Comparison of ENCODE assay signal across 8 cellular contexts in genomic region chr14:54881235-54881760, GRCh38. TPM values are rescaled to one million over a fixed set of nuclear protein-coding genes. Genes with fewer than 3 reads are reported as not detected.
DNase-seq lines count a peak whose midpoint lies in the region; ATAC-seq, FAIRE-seq and TF ChIP-seq lines count a peak whose summit lies in the region.

No MANE protein-coding gene starts in this region.

- CTCF ChIA-PET in K562 (lab: Yijun Ruan, JAX; ENCODE audit: low intra/inter-chr PET ratio) = no interaction called here
- CTCF ChIA-PET in PC-9 (lab: Charles Lee) = no interaction called here

- H2AFZ ChIP-seq in Loucy (ENCODE audit: low read length) = peak overlapping the region; percentile 69
- H2AFZ ChIP-seq in K562 (ENCODE audit: low read depth, low read length) = peak overlapping the region; percentile 62; the same call in 1 of the 2 replicates
- H2AFZ ChIP-seq in PC-9 = no peak overlapping the region

- H3K79me2 ChIP-seq in Loucy (ENCODE audit: insufficient read depth, low read length) (peaks cover 4% of the 10 kb centered on the region; the same call in 1 of the 2 replicates), K562 (ENCODE audit: control insufficient read depth, insufficient read depth, low read length) (no peaks in the 10 kb centered on the region), PC-9 (ENCODE audit: low read depth) (no peaks in the 10 kb centered on the region)

- in situ Hi-C loops in K562 (cut with MboI) = no loop called here

- no TSS peak for BruUV-seq in K562 (replicated peaks; lab: Mats Ljungman, UMichigan)
- BruUV-seq in PC-9 (replicated peaks; lab: Mats Ljungman, UMichigan) = no TSS peak

- H3K36me3 ChIP-seq in Loucy (ENCODE audit: insufficient read depth, low read length) (no peaks in the 10 kb centered on the region), K562 (ENCODE audit: control insufficient read depth, insufficient read depth, low read length) (no peaks in the 10 kb centered on the region), right lobe of liver (no peaks in the 10 kb centered on the region), PC-9 (ENCODE audit: low read depth) (no peaks in the 10 kb centered on the region)

- peaks cover 29% of the 10 kb centered on the region for H3K4me1 ChIP-seq in Loucy (ENCODE audit: insufficient read depth, low read length, poor library complexity, severe bottlenecking)
- H3K4me1 ChIP-seq in K562 (replicated peaks in 1 of 2; ENCODE audit: control insufficient read depth in 2 of 2, insufficient read depth in 2 of 2, low read length in 2 of 2) = peaks cover 0 to 5% of the 10 kb centered on the region in 2 experiments; a peak in 3 of 5 replicates
- peaks cover 0 to 27% (median 7%) of the 10 kb centered on the region in 4 donors for H3K4me1 ChIP-seq in right lobe of liver
- H3K4me1 ChIP-seq in PC-9 (replicated peaks; ENCODE audit: insufficient read depth) = no peaks in the 10 kb centered on the region

- no peak for TF ChIP-seq CTCF in Loucy (conservative IDR thresholded peaks at IDR 0.05; ENCODE audit: low read length)
- no peak for TF ChIP-seq CTCF in K562 (IDR thresholded peaks at IDR 0.05 in 2 of 3, conservative IDR thresholded peaks at IDR 0.05 in 1 of 3; ENCODE audit: insufficient read depth in 2 of 3, low read depth in 1 of 3, low read length in 3 of 3)
- no peak for TF ChIP-seq CTCF in right lobe of liver (IDR thresholded peaks at IDR 0.05)
- no peak for TF ChIP-seq CTCF in PC-9 (conservative IDR thresholded peaks at IDR 0.05)

- TF ChIP-seq EP300 in K562 (IDR thresholded peaks at IDR 0.05; ENCODE audit: low read length) = no peak

- peak overlapping the region; percentile 73 for H3K9ac ChIP-seq in Loucy (ENCODE audit: low read depth, low read length, poor library complexity, severe bottlenecking)
- 0 out of 4 replicates have a peak overlapping the region, but pooled peaks of 1 of the 2 experiments have one; percentile 16 for H3K9ac ChIP-seq in K562 (ENCODE audit: insufficient read depth in 1 of 2, low read depth in 2 of 2, low read length in 2 of 2)

- no peaks in the 10 kb centered on the region for H3K9me1 ChIP-seq in K562 (ENCODE audit: control insufficient read depth, insufficient read depth, low read length)

- H3K9me3 ChIP-seq in Loucy (ENCODE audit: insufficient read depth, low read depth, low read length) (no peaks in the 10 kb centered on the region), K562 (replicated peaks; ENCODE audit: control insufficient read depth, insufficient read depth, low read depth, low read length) (no peaks in the 10 kb centered on the region), right lobe of liver (no peaks in the 10 kb centered on the region), PC-9 (ENCODE audit: insufficient read depth, low read depth) (no peaks in the 10 kb centered on the region)

- POLR2A ChIA-PET in K562 (lab: Yijun Ruan, JAX) (interaction anchor here (0.6 to 1.5 kb wide), 5 partner anchors 9 to 192 kb away, joined by 3 to 6 read pairs (median 4); partner anchors contain the start of gene GCH1), PC-9 (lab: Charles Lee; ENCODE audit: unreplicated experiment) (interaction anchor here (0.6 kb wide), 1 partner anchor 316 kb away, joined by 3 read pairs; no protein-coding TSS in a partner anchor)

- DNase-seq in ELR (ENCODE audit: low read depth) (peak; percentile 56), K562 (ENCODE audit: extremely low read depth in 1 of 4, low spot score in 3 of 4) (no peak), right lobe of liver (no peak), urothelium cell line (ENCODE audit: low spot score) (peak; percentile 54), PC-9 (no peak), cerebellum (ENCODE audit: low spot score) (no peak)

- intact Hi-C loops in K562 (cut with micrococcal nuclease) = no loop called here
- intact Hi-C loops in right lobe of liver (cut with DNase I) = no loop called here
- intact Hi-C loops in PC-9 (cut with micrococcal nuclease; ENCODE audit: unreplicated experiment) = no loop called here

- H3K4me3 ChIP-seq in Loucy (ENCODE audit: low read length, poor library complexity, severe bottlenecking) = peak overlapping the region; percentile 72
- 0 out of 2 replicates have a peak overlapping the region, but pooled peaks have one; percentile 2 for H3K4me3 ChIP-seq in K562
- H3K4me3 ChIP-seq in right lobe of liver = peak overlapping the region; percentile 22 to 45 (median 34)
- H3K4me3 ChIP-seq in PC-9 = no peak overlapping the region

- WGBS in K562 (ENCODE audit: insufficient coverage, low coverage, missing lambda C conversion rate) = 55% methylated on average over 5 of the region's 6 CpGs
- 0% methylated on average over 6 of the region's 6 CpGs for WGBS in right lobe of liver (ENCODE audit: insufficient coverage, low coverage, low lambda C conversion rate, missing lambda C conversion rate)

- TF ChIP-seq RAD21 in K562 (CRISPR knock-in tag; conservative IDR thresholded peaks at IDR 0.05 in 1 of 2, IDR thresholded peaks at IDR 0.05 in 1 of 2) = no peak

- no peak for FAIRE-seq in K562 (lab: Jason Lieb, UNC)
- no peak for FAIRE-seq in urothelium cell line (lab: Jason Lieb, UNC)

- H3K9me2 ChIP-seq in Loucy (replicated peaks; ENCODE audit: low read depth, low read length) = no peaks in the 10 kb centered on the region
- no peaks in the 10 kb centered on the region for H3K9me2 ChIP-seq in PC-9 (ENCODE audit: insufficient read depth)

- H4K20me1 ChIP-seq in Loucy (ENCODE audit: insufficient read depth, low read length, poor library complexity, severe bottlenecking) (no peaks in the 10 kb centered on the region), K562 (replicated peaks; ENCODE audit: control insufficient read depth, insufficient read depth, low read length) (no peaks in the 10 kb centered on the region), PC-9 (ENCODE audit: insufficient read depth) (no peaks in the 10 kb centered on the region)

- ATAC-seq in GM21423 (IDR thresholded peaks at IDR 0.05; ENCODE audit: unreplicated experiment) (peak; percentile 60), K562 (peak; percentile 71), right lobe of liver (peak; percentile 64 to 71 (median 68))

- no peak for TF ChIP-seq POLR2A in K562 (conservative IDR thresholded peaks at IDR 0.05)
- TF ChIP-seq POLR2A in right lobe of liver (IDR thresholded peaks at IDR 0.05) = no peak

- H3F3A ChIP-seq in Loucy (ENCODE audit: low read depth) (no peaks in the 10 kb centered on the region), PC-9 (ENCODE audit: insufficient read depth, low read depth) (no peaks in the 10 kb centered on the region)

- H3K27me3 ChIP-seq in Loucy (ENCODE audit: insufficient read depth, low read length, poor library complexity, severe bottlenecking) = no peaks in the 10 kb centered on the region
- no peaks in the 10 kb centered on the region for H3K27me3 ChIP-seq in K562 (ENCODE audit: control insufficient read depth in 2 of 2, insufficient read depth in 2 of 2, low read length in 2 of 2)
- H3K27me3 ChIP-seq in right lobe of liver = no peaks in the 10 kb centered on the region
- no peaks in the 10 kb centered on the region for H3K27me3 ChIP-seq in PC-9 (ENCODE audit: insufficient read depth, low read depth)

- H3K27ac ChIP-seq in K562 (ENCODE audit: extremely low read depth, low read depth, low read length) (no peak overlapping the region), right lobe of liver (peak overlapping the region; percentile 60 to 77 (median 74)), PC-9 (no peak overlapping the region)

- H3K4me2 ChIP-seq in Loucy (ENCODE audit: low read depth, low read length, poor library complexity, severe bottlenecking) (peak overlapping the region; percentile 73), K562 (ENCODE audit: insufficient read depth, low read length) (peak overlapping the region; percentile 54), PC-9 (no peak overlapping the region)

TF ChIP-seq in K562, 482 proteins besides CTCF, POLR2A, EP300 and RAD21:
- TF ChIP-seq YY1 (IDR thresholded peaks at IDR 0.05; ENCODE audit: borderline replicate concordance in 1 of 3, control insufficient read depth in 1 of 3, extremely low read depth in 1 of 3, insufficient read depth in 3 of 3, insufficient read length in 1 of 3, insufficient replicate concordance in 2 of 3, low read depth in 1 of 3, low read length in 2 of 3) = peak in 1 of 3 experiments; percentile 9
- TF ChIP-seq ZNF282 (CRISPR knock-in tag; IDR thresholded peaks at IDR 0.05) = no peak
- TF ChIP-seq ZNF134 (CRISPR knock-in tag; conservative IDR thresholded peaks at IDR 0.05) = no peak

RNA-seq across cellular contexts. Expression of gene GCH1, which starts 21.3 kb away (rescaled TPM):
- 3.8 and 4.0 TPM in 2 replicates for total RNA-seq in K562 (2011; cell fraction: chromatin; rRNA removed; ENCODE audit: low replicate concordance)
- 3.8 and 4.1 TPM in 2 replicates for total RNA-seq in K562 (2011; cell fraction: nucleolus; rRNA removed)
- 2.9 and 5.3 TPM in 2 replicates for total RNA-seq in K562 (2011; cell fraction: nucleoplasm; rRNA removed)
- total RNA-seq in K562 (2014; rRNA removed) = 5.4 and 6.8 TPM in 2 replicates
- total RNA-seq in K562 (2014; rRNA removed; fragmentation: Illumina TruSeq; extraction: Trizol) = 6.5 and 7.9 TPM in 2 replicates
- 3.8 and 4.3 TPM in 2 replicates for total RNA-seq in K562 (2015; rRNA removed; fragmentation: Illumina TruSeq; extraction: Trizol)
- 7.6 and 7.9 TPM in 2 replicates for total RNA-seq in K562 (2021)
- 10.3 and 13.1 TPM in 2 replicates for polyA plus RNA-seq in K562 (2011; rRNA removed)
- 3.5 and 4.6 TPM in 2 replicates for polyA plus RNA-seq in K562 (2011; cell fraction: cytosol; rRNA removed)
- polyA plus RNA-seq in K562 (2011; cell fraction: nucleus; rRNA removed) = 2.3 and 2.4 TPM in 2 replicates
- 4.4 and 7.8 TPM in 2 replicates for polyA plus RNA-seq in K562 (2012)
- 5.1 and 7.3 TPM in 2 replicates for polyA plus RNA-seq in K562 (2014; fragmentation: Illumina TruSeq; extraction: Trizol)
- polyA plus RNA-seq in K562 (2014; fragmentation: Nextera tagmentation; extraction: Ambion mirVana) = 1 to 10 TPM; 3.9 to 4.6 TPM
- polyA plus RNA-seq in K562 (2014; rRNA removed) = 8.4 and 10.6 TPM in 2 replicates
- 6.1 and 6.6 TPM in 2 replicates for polyA minus RNA-seq in K562 (2011; rRNA and poly(A)+ RNA removed)
- 2.9 and 3.7 TPM in 2 replicates for polyA minus RNA-seq in K562 (2011; cell fraction: cytosol; rRNA and poly(A)+ RNA removed)
- polyA minus RNA-seq in K562 (2011; cell fraction: nucleus; rRNA and poly(A)+ RNA removed) = 2.4 and 4.7 TPM in 2 replicates
- total RNA-seq in right lobe of liver = 10 to 100 TPM; 41.5 to 93.6 (median 58.1) TPM
- 4.1 and 5.1 TPM in 2 replicates for total RNA-seq in PC-9 (2021)
- total RNA-seq in cerebellum = 1.8 TPM

Comparison
In these comparisons a context has a peak if more than half of its experiments do, and no peak if none do; other contexts are left out.
1. DNase-seq: peak in ELR (single experiment) and urothelium cell line (single experiment); none in K562 (0 of 4), right lobe of liver (0 of 3), PC-9 (0 of 2) and cerebellum (single experiment).
2. H3K27ac ChIP-seq: peak in right lobe of liver (3 of 3); none in K562 (single experiment) and PC-9 (single experiment).
3. Peak in every context shown above with its lines, with median percentiles within 50 percentile points of each other: ATAC-seq.